In genomic region chr22:49600891-49601431, GRCh38 we compare ENCODE assay signal across 28 cellular contexts.
DNase-seq lines count a peak whose midpoint lies in the region; ATAC-seq and TF ChIP-seq lines count a peak whose summit lies in the region.
"Had no signal": no experiment of that assay in that cellular context is flagged by ENCODE, and none has a peak within 500 bp of the region (broad histone marks: within the 10 kb centered on the region; RNA-seq: fewer than 3 reads in every experiment).

No MANE protein-coding gene starts in this region.

- CTCF ChIA-PET in activated CD4-positive, alpha-beta T cell treated with anti-CD3 and anti-CD28 coated beads for 36 hours (lab: Charles Lee) = no interaction called here

- H3K4me1 Mint-ChIP-seq in activated CD4-positive, alpha-beta T cell treated with anti-CD3 and anti-CD28 coated beads, Interleukin-2, amount 10 ng/mL, durations not matched to agents 24 days and 14 days = peaks cover 2% of the 10 kb centered on the region
- peaks cover 4% of the 10 kb centered on the region for H3K4me1 Mint-ChIP-seq in activated CD4-positive, alpha-beta T cell treated with anti-CD3 and anti-CD28 coated beads for 36 hours
- H3K4me1 Mint-ChIP-seq in stimulated activated naive CD8-positive, alpha-beta T cell treated with anti-CD3 and anti-CD28 coated beads, Interleukin-15, amount 100 ng/mL, for 72 hours = peaks cover 13% of the 10 kb centered on the region
- H3K4me1 Mint-ChIP-seq in naive thymus-derived CD8-positive, alpha-beta T cell = peaks cover 6 to 28% (median 9%) of the 10 kb centered on the region in 4 donors
- H3K4me1 Mint-ChIP-seq: mesothelial cell of epicardium, WTC11 had no signal

- TF ChIP-seq CTCF in upper lobe of right lung (IDR thresholded peaks at IDR 0.05) = no peak

- H3K4me3 Mint-ChIP-seq in activated CD4-positive, alpha-beta T cell treated with anti-CD3 and anti-CD28 coated beads, Interleukin-2, amount 10 ng/mL, durations not matched to agents 24 days and 14 days = no peak overlapping the region
- H3K4me3 Mint-ChIP-seq in activated CD4-positive, alpha-beta T cell treated with anti-CD3 and anti-CD28 coated beads for 36 hours = no peak overlapping the region
- no peak overlapping the region for H3K4me3 Mint-ChIP-seq in stimulated activated naive CD8-positive, alpha-beta T cell treated with anti-CD3 and anti-CD28 coated beads, Interleukin-15, amount 100 ng/mL, for 72 hours
- H3K4me3 Mint-ChIP-seq in naive thymus-derived CD8-positive, alpha-beta T cell = peak overlapping the region in 8 of 10 donors; percentile 20 to 74 (median 53)
- H3K4me3 Mint-ChIP-seq: mesothelial cell of epicardium; stimulated activated naive CD8-positive, alpha-beta T cell treated with anti-CD3 and anti-CD28 coated beads, Interleukin-15, Interleukin-2, amounts not matched to agents 100 ng/mL and 50 ng/mL, for 24 hours; WTC11 had no signal

- ATAC-seq in activated CD4-positive, alpha-beta T cell treated with anti-CD3 and anti-CD28 coated beads for 36 hours = no peak
- peak; percentile 74 for ATAC-seq in stimulated activated naive CD8-positive, alpha-beta T cell treated with anti-CD3 and anti-CD28 coated beads, Interleukin-15, amount 100 ng/mL, for 72 hours
- no peak for ATAC-seq in stimulated activated naive CD8-positive, alpha-beta T cell treated with anti-CD3 and anti-CD28 coated beads, Interleukin-15, Interleukin-2, amounts not matched to agents 100 U/mL and 50 U/mL, for 24 hours
- ATAC-seq in naive thymus-derived CD8-positive, alpha-beta T cell = peak; percentile 46 to 62
- no peak for ATAC-seq in upper lobe of right lung
- ATAC-seq: left lobe of liver; naive thymus-derived CD4-positive, alpha-beta T cell had no signal

- H3K27me3 ChIP-seq in upper lobe of right lung = no peaks in the 10 kb centered on the region
- H3K27me3 ChIP-seq: uterus had no signal

- H3K27ac ChIP-seq in upper lobe of right lung = no peak overlapping the region
- H3K27ac ChIP-seq: HL-60, KMS-11, SJCRH30, thoracic aorta, uterus had no signal

- H3K9me3 Mint-ChIP-seq in activated CD4-positive, alpha-beta T cell treated with anti-CD3 and anti-CD28 coated beads, Interleukin-2, amount 10 ng/mL, durations not matched to agents 24 days and 14 days = peaks cover 5% of the 10 kb centered on the region
- peaks cover 16% of the 10 kb centered on the region for H3K9me3 Mint-ChIP-seq in activated CD4-positive, alpha-beta T cell treated with anti-CD3 and anti-CD28 coated beads for 36 hours (ENCODE audit: low read depth)
- H3K9me3 Mint-ChIP-seq in stimulated activated naive CD8-positive, alpha-beta T cell treated with anti-CD3 and anti-CD28 coated beads, Interleukin-15, amount 100 ng/mL, for 72 hours = peaks cover 8 to 22% of the 10 kb centered on the region in 2 donors
- H3K9me3 Mint-ChIP-seq in naive thymus-derived CD8-positive, alpha-beta T cell = peaks cover 0 to 21% (median 13%) of the 10 kb centered on the region in 9 donors

- H3K9me3 ChIP-seq in upper lobe of right lung = no peaks in the 10 kb centered on the region

- peak; percentile 67 for DNase-seq in activated CD4-positive, alpha-beta T cell treated with anti-CD3 and anti-CD28 coated beads, Interleukin-2, amount 10 ng/mL, durations not matched to agents 24 days and 14 days
- no peak for DNase-seq in activated CD4-positive, alpha-beta T cell treated with anti-CD3 and anti-CD28 coated beads for 36 hours
- no peak for DNase-seq in stimulated activated naive CD8-positive, alpha-beta T cell treated with anti-CD3 and anti-CD28 coated beads, Interleukin-15, amount 100 ng/mL, for 72 hours
- DNase-seq in stimulated activated naive CD8-positive, alpha-beta T cell treated with anti-CD3 and anti-CD28 coated beads, Interleukin-15, Interleukin-2, amounts not matched to agents 100 U/mL and 50 U/mL, for 24 hours = no peak
- DNase-seq in naive thymus-derived CD8-positive, alpha-beta T cell = peak in 5 of 10 donors; percentile 4 to 10 (median 5)
- DNase-seq in upper lobe of right lung (peak; percentile 53), midbrain (lab: John Stamatoyannopoulos, UW) (no peak), SHP77 (lab: John Stamatoyannopoulos, UW) (no peak)
- DNase-seq: 8988T; C1 segment of cervical spinal cord; central memory CD4-positive, alpha-beta T cell; COR-L47; cortex of kidney; effector memory CD4-positive, alpha-beta T cell; NCI-H1417; NCI-H2029 treated with DMSO at 0.1 percent for 48 hours; NCI-H526 treated with DMSO at 0.1 percent for 48 hours; SJCRH30; T1000; uterus had no signal

- no peaks in the 10 kb centered on the region for H3K4me1 ChIP-seq in upper lobe of right lung
- H3K4me1 ChIP-seq: SJCRH30, uterus had no signal

- no peaks in the 10 kb centered on the region for H3K36me3 ChIP-seq in upper lobe of right lung
- H3K36me3 ChIP-seq: SJCRH30, thoracic aorta, uterus had no signal

- POLR2A ChIA-PET in activated CD4-positive, alpha-beta T cell treated with anti-CD3 and anti-CD28 coated beads for 36 hours (lab: Charles Lee) = no interaction called here
- POLR2A ChIA-PET in naive thymus-derived CD8-positive, alpha-beta T cell (lab: Charles Lee) = no interaction called here

- no peaks in the 10 kb centered on the region for H3K27me3 Mint-ChIP-seq in activated CD4-positive, alpha-beta T cell treated with anti-CD3 and anti-CD28 coated beads, Interleukin-2, amount 10 ng/mL, durations not matched to agents 24 days and 14 days
- H3K27me3 Mint-ChIP-seq in activated CD4-positive, alpha-beta T cell treated with anti-CD3 and anti-CD28 coated beads for 36 hours = no peaks in the 10 kb centered on the region
- no peaks in the 10 kb centered on the region for H3K27me3 Mint-ChIP-seq in stimulated activated naive CD8-positive, alpha-beta T cell treated with anti-CD3 and anti-CD28 coated beads, Interleukin-15, amount 100 ng/mL, for 72 hours
- H3K27me3 Mint-ChIP-seq in naive thymus-derived CD8-positive, alpha-beta T cell = no peaks in the 10 kb centered on the region
- H3K27me3 Mint-ChIP-seq: naive thymus-derived CD4-positive, alpha-beta T cell; stimulated activated naive CD8-positive, alpha-beta T cell treated with anti-CD3 and anti-CD28 coated beads, Interleukin-15, Interleukin-2, amounts not matched to agents 100 ng/mL and 50 ng/mL, for 24 hours had no signal

- intact Hi-C loops in activated CD4-positive, alpha-beta T cell treated with anti-CD3 and anti-CD28 coated beads, Interleukin-2, amount 10 ng/mL, durations not matched to agents 24 days and 14 days (cut with micrococcal nuclease) = no loop called here
- intact Hi-C loops in activated CD4-positive, alpha-beta T cell treated with anti-CD3 and anti-CD28 coated beads for 36 hours (cut with DNase I, micrococcal nuclease) = no loop called here
- intact Hi-C loops in upper lobe of right lung (cut with DNase I) = no loop called here

- H3K27ac Mint-ChIP-seq in activated CD4-positive, alpha-beta T cell treated with anti-CD3 and anti-CD28 coated beads, Interleukin-2, amount 10 ng/mL, durations not matched to agents 24 days and 14 days = no peak overlapping the region
- no peak overlapping the region for H3K27ac Mint-ChIP-seq in activated CD4-positive, alpha-beta T cell treated with anti-CD3 and anti-CD28 coated beads for 36 hours
- peak overlapping the region in 1 of 2 donors; percentile 20 for H3K27ac Mint-ChIP-seq in stimulated activated naive CD8-positive, alpha-beta T cell treated with anti-CD3 and anti-CD28 coated beads, Interleukin-15, amount 100 ng/mL, for 72 hours
- H3K27ac Mint-ChIP-seq in naive thymus-derived CD8-positive, alpha-beta T cell = peak overlapping the region in 6 of 10 donors; percentile 17 to 81 (median 68)
- H3K27ac Mint-ChIP-seq: mesothelial cell of epicardium; stimulated activated naive CD8-positive, alpha-beta T cell treated with anti-CD3 and anti-CD28 coated beads, Interleukin-15, Interleukin-2, amounts not matched to agents 100 ng/mL and 50 ng/mL, for 24 hours had no signal

- H3K36me3 Mint-ChIP-seq in activated CD4-positive, alpha-beta T cell treated with anti-CD3 and anti-CD28 coated beads, Interleukin-2, amount 10 ng/mL, durations not matched to agents 24 days and 14 days (ENCODE audit: low read depth) = peaks cover 13% of the 10 kb centered on the region
- peaks cover 24% of the 10 kb centered on the region for H3K36me3 Mint-ChIP-seq in activated CD4-positive, alpha-beta T cell treated with anti-CD3 and anti-CD28 coated beads for 36 hours (ENCODE audit: low read depth)
- peaks cover 14 to 23% (median 19%) of the 10 kb centered on the region in 3 donors for H3K36me3 Mint-ChIP-seq in naive thymus-derived CD8-positive, alpha-beta T cell
- H3K36me3 Mint-ChIP-seq: mesothelial cell of epicardium had no signal

- H3K4me3 ChIP-seq in upper lobe of right lung = no peak overlapping the region
- H3K4me3 ChIP-seq: SJCRH30, thoracic aorta, uterus had no signal

Comparison
In these comparisons a context has a peak if more than half of its experiments do, and no peak if none do; other contexts are left out.
1. DNase-seq: peak in activated CD4-positive, alpha-beta T cell treated with anti-CD3 and anti-CD28 coated beads, Interleukin-2, amount 10 ng/mL, durations not matched to agents 24 days and 14 days (single experiment) and upper lobe of right lung (single experiment); none in activated CD4-positive, alpha-beta T cell treated with anti-CD3 and anti-CD28 coated beads for 36 hours (single experiment), stimulated activated naive CD8-positive, alpha-beta T cell treated with anti-CD3 and anti-CD28 coated beads, Interleukin-15, amount 100 ng/mL, for 72 hours (0 of 2), stimulated activated naive CD8-positive, alpha-beta T cell treated with anti-CD3 and anti-CD28 coated beads, Interleukin-15, Interleukin-2, amounts not matched to agents 100 U/mL and 50 U/mL, for 24 hours (single experiment), midbrain (single experiment) and SHP77 (0 of 2).
2. ATAC-seq: peak in stimulated activated naive CD8-positive, alpha-beta T cell treated with anti-CD3 and anti-CD28 coated beads, Interleukin-15, amount 100 ng/mL, for 72 hours (single experiment) and naive thymus-derived CD8-positive, alpha-beta T cell (2 of 2); none in activated CD4-positive, alpha-beta T cell treated with anti-CD3 and anti-CD28 coated beads for 36 hours (single experiment), stimulated activated naive CD8-positive, alpha-beta T cell treated with anti-CD3 and anti-CD28 coated beads, Interleukin-15, Interleukin-2, amounts not matched to agents 100 U/mL and 50 U/mL, for 24 hours (single experiment) and upper lobe of right lung (single experiment).
3. H3K27ac Mint-ChIP-seq: peak in naive thymus-derived CD8-positive, alpha-beta T cell (6 of 10); none in activated CD4-positive, alpha-beta T cell treated with anti-CD3 and anti-CD28 coated beads, Interleukin-2, amount 10 ng/mL, durations not matched to agents 24 days and 14 days (single experiment) and activated CD4-positive, alpha-beta T cell treated with anti-CD3 and anti-CD28 coated beads for 36 hours (single experiment).
4. H3K4me3 Mint-ChIP-seq: peak in naive thymus-derived CD8-positive, alpha-beta T cell (8 of 10); none in activated CD4-positive, alpha-beta T cell treated with anti-CD3 and anti-CD28 coated beads, Interleukin-2, amount 10 ng/mL, durations not matched to agents 24 days and 14 days (single experiment), activated CD4-positive, alpha-beta T cell treated with anti-CD3 and anti-CD28 coated beads for 36 hours (single experiment) and stimulated activated naive CD8-positive, alpha-beta T cell treated with anti-CD3 and anti-CD28 coated beads, Interleukin-15, amount 100 ng/mL, for 72 hours (0 of 2).